9 cellular contexts compared by ENCODE assay signal in genomic region chr19:11587973-11588631, GRCh38. TPM values are rescaled to one million over a fixed set of nuclear protein-coding genes. Genes with fewer than 3 reads are reported as not detected.
DNase-seq lines count a peak whose midpoint lies in the region; ATAC-seq, FAIRE-seq and TF ChIP-seq lines count a peak whose summit lies in the region.
"Had no signal": no experiment of that assay in that cellular context is flagged by ENCODE, and none has a peak within 500 bp of the region (broad histone marks: within the 10 kb centered on the region; RNA-seq: fewer than 3 reads in every experiment).

No MANE protein-coding gene starts in this region.

- no peaks in the 10 kb centered on the region for H3K36me3 ChIP-seq in pancreas
- H3K36me3 ChIP-seq in SJCRH30, result no peaks in the 10 kb centered on the region

- no peaks in the 10 kb centered on the region for H3K27me3 Mint-ChIP-seq in dendritic cell treated with granulocyte-macrophage colony-stimulating factor and Interleukin-4, amounts not matched to agents 40 ng/mL and 50 ng/mL, for 4 days

- ATAC-seq in pancreas, result peak; percentile 37 to 52 (median 48)
- ATAC-seq in GM19463 (IDR thresholded peaks at IDR 0.05; ENCODE audit: unreplicated experiment), result no peak
- no peak for ATAC-seq in HG02642 (IDR thresholded peaks at IDR 0.05; ENCODE audit: poor library complexity, unreplicated experiment)

- H3K27ac ChIP-seq in pancreas (no peak overlapping the region), SJCRH30 (no peak overlapping the region)

- H3K27me3 ChIP-seq in pancreas (no peaks in the 10 kb centered on the region), SJCRH30 (no peaks in the 10 kb centered on the region)

- H3K9me3 ChIP-seq in pancreas (no peaks in the 10 kb centered on the region), SJCRH30 (replicated peaks) (no peaks in the 10 kb centered on the region)

- intact Hi-C loops in dendritic cell treated with granulocyte-macrophage colony-stimulating factor and Interleukin-4, amounts not matched to agents 40 ng/mL and 50 ng/mL, for 4 days (cut with micrococcal nuclease), result loop anchor here (1.0 to 2.0 kb wide), 3 partner anchors 28 to 91 kb away; partner anchors contain the start of gene CNN1
- intact Hi-C loops in pancreas (cut with DNase I), result no loop called here

- WGBS in pancreas, 2 donors, result 38 to 39% methylated on average over 13 of the region's 13 CpGs

- no peaks in the 10 kb centered on the region for H3K9me3 Mint-ChIP-seq in dendritic cell treated with granulocyte-macrophage colony-stimulating factor and Interleukin-4, amounts not matched to agents 40 ng/mL and 50 ng/mL, for 4 days

- no peaks in the 10 kb centered on the region for H3K36me3 Mint-ChIP-seq in dendritic cell treated with granulocyte-macrophage colony-stimulating factor and Interleukin-4, amounts not matched to agents 40 ng/mL and 50 ng/mL, for 4 days (ENCODE audit: low read depth)

- no peaks in the 10 kb centered on the region for H3K4me1 ChIP-seq in pancreas
- H3K4me1 ChIP-seq in SJCRH30, result no peaks in the 10 kb centered on the region

- H3K4me1 Mint-ChIP-seq in dendritic cell treated with granulocyte-macrophage colony-stimulating factor and Interleukin-4, amounts not matched to agents 40 ng/mL and 50 ng/mL, for 4 days (ENCODE audit: low read depth), result peaks cover 51% of the 10 kb centered on the region

- TF ChIP-seq CTCF in pancreas (IDR thresholded peaks at IDR 0.05), result peak in 1 of 4 donors; percentile 5

- DNase-seq in DMS53 treated with DMSO at 0.1 percent for 48 hours (lab: John Stamatoyannopoulos, UW; ENCODE audit: unreplicated experiment) (peak; percentile 31), NCI-H146 treated with DMSO at 0.1 percent for 48 hours (lab: John Stamatoyannopoulos, UW; ENCODE audit: unreplicated experiment) (peak; percentile 53), pancreas (no peak), SJCRH30 (no peak), NCI-H187 treated with DMSO at 0.1 percent for 48 hours (lab: John Stamatoyannopoulos, UW) (no peak)

- peak overlapping the region; percentile 74 for H3K27ac Mint-ChIP-seq in dendritic cell treated with granulocyte-macrophage colony-stimulating factor and Interleukin-4, amounts not matched to agents 40 ng/mL and 50 ng/mL, for 4 days
- H3K27ac Mint-ChIP-seq: progenitor cell of endocrine pancreas had no signal

- H3K4me3 ChIP-seq in pancreas, result no peak overlapping the region
- no peak overlapping the region for H3K4me3 ChIP-seq in SJCRH30

- H3K4me3 Mint-ChIP-seq in dendritic cell treated with granulocyte-macrophage colony-stimulating factor and Interleukin-4, amounts not matched to agents 40 ng/mL and 50 ng/mL, for 4 days, result no peak overlapping the region

- FAIRE-seq in pancreas (lab: Jason Lieb, UNC), result no peak

RNA-seq across cellular contexts. Expression of gene ZNF627, which starts 9.2 kb away (rescaled TPM):
- 1 to 10 TPM; 4.4 to 8.5 (median 6.0) TPM for total RNA-seq in pancreas
- polyA plus RNA-seq in pancreas, result 1 to 10 TPM; 4.6 to 6.4 TPM
- total RNA-seq in SJCRH30 (2014; rRNA removed; shearing (Covaris generic)), result 11.8 and 13.4 TPM in 2 replicates

RNA-seq across cellular contexts. Expression of gene ACP5, which starts 10.7 kb away (rescaled TPM):
- 10 to 100 TPM in 2 of 6 donors, 1 to 10 TPM in 4; 3.5 to 21.8 (median 7.0) TPM for total RNA-seq in pancreas
- polyA plus RNA-seq in pancreas, result 10 to 100 TPM in 1 of 2 donors, 1 to 10 TPM in 1; 7.7 to 11.4 TPM
- total RNA-seq in SJCRH30 (2014; rRNA removed; shearing (Covaris generic)), result 0.75 and 2.4 TPM in 2 replicates

RNA-seq across cellular contexts. Expression of gene ELOF1, which starts 29.1 kb away (rescaled TPM):
- 10 to 100 TPM; 25.0 to 38.9 (median 32.4) TPM for total RNA-seq in pancreas
- polyA plus RNA-seq in pancreas, result 10 to 100 TPM; 52.0 to 63.4 TPM
- 37.3 and 38.1 TPM in 2 replicates for total RNA-seq in SJCRH30 (2014; rRNA removed; shearing (Covaris generic))

RNA-seq across cellular contexts. Expression of gene CNN1, which starts 49.5 kb away (rescaled TPM):
- total RNA-seq in pancreas, result 1 to 10 TPM in 4 of 6 donors, under 1 TPM in 2; 0.43 to 5.2 (median 1.8) TPM
- 10 to 100 TPM; 11.3 to 38.8 TPM for polyA plus RNA-seq in pancreas
- 1.4 TPM in 2 replicates for total RNA-seq in SJCRH30 (2014; rRNA removed; shearing (Covaris generic))

RNA-seq across cellular contexts. Expression of gene ECSIT, which starts 59.2 kb away (rescaled TPM):
- total RNA-seq in pancreas, result 10 to 100 TPM; 32.1 to 54.8 (median 36.9) TPM
- 10 to 100 TPM; 60.3 to 87.3 TPM for polyA plus RNA-seq in pancreas
- 22.3 and 22.6 TPM in 2 replicates for total RNA-seq in SJCRH30 (2014; rRNA removed; shearing (Covaris generic))

Comparison
In these comparisons a context has a peak if more than half of its experiments do, and no peak if none do; other contexts are left out.
1. DNase-seq: peak in DMS53 treated with DMSO at 0.1 percent for 48 hours (single experiment) and NCI-H146 treated with DMSO at 0.1 percent for 48 hours (single experiment); none in pancreas (0 of 6), SJCRH30 (0 of 2) and NCI-H187 treated with DMSO at 0.1 percent for 48 hours (single experiment).
2. ATAC-seq: peak in pancreas (4 of 4); none in GM19463 (single experiment) and HG02642 (single experiment).